ENCODE assay signal across 18 cellular contexts in genomic region chr3:164832216-164832615, GRCh38.
DNase-seq lines count a peak whose midpoint lies in the region; ATAC-seq and TF ChIP-seq lines count a peak whose summit lies in the region.
"Had no signal": no experiment of that assay in that cellular context is flagged by ENCODE, and none has a peak within 500 bp of the region (broad histone marks: within the 10 kb centered on the region; RNA-seq: fewer than 3 reads in every experiment).

No MANE protein-coding gene starts in this region.

- no peak overlapping the region for H2BK120ac ChIP-seq in neuronal stem cell (ENCODE audit: low read depth, low read length)

- H4K91ac ChIP-seq in neuronal stem cell (ENCODE audit: low read depth, low read length, poor library complexity) = no peak overlapping the region

- H3K9me3 Mint-ChIP-seq in GM23338 = no peaks in the 10 kb centered on the region

- DNase-seq in GM23338 (ENCODE audit: low spot score) = no peak
- peak; percentile 40 for DNase-seq in M059J (ENCODE audit: low read depth)
- peak; percentile 10 for DNase-seq in astrocyte of the spinal cord (ENCODE audit: low read depth, low spot score)
- no peak for DNase-seq in neuronal stem cell (ENCODE audit: low spot score)
- DNase-seq in NK-92 treated with Interleukin-12 subunit alpha and Interleukin-12 subunit beta, amount 100 ng/mL, for 24 hours (lab: John Stamatoyannopoulos, UW) = no peak
- DNase-seq in KBM-7 = no peak
- no peak for DNase-seq in cerebellar nuclear complex (lab: John Stamatoyannopoulos, UW)
- DNase-seq: Caco-2; CD4-positive, alpha-beta memory T cell; DMS 273 treated with DMSO at 0.1 percent for 48 hours; DMS79 treated with DMSO at 0.1 percent for 48 hours; NCI-H1092; NCI-H1436; NCI-H187 treated with DMSO at 0.1 percent for 48 hours; NCI-H2107; NCI-H2227 treated with DMSO at 0.1 percent for 48 hours; NCI-H510A had no signal

- H3K4me2 ChIP-seq in GM23338 (no peak overlapping the region), neuronal stem cell (ENCODE audit: insufficient read depth, low read length, poor library complexity, severe bottlenecking) (no peak overlapping the region)

- H3K36me3 ChIP-seq in GM23338 (ENCODE audit: insufficient read depth) (no peaks in the 10 kb centered on the region), neuronal stem cell (replicated peaks in 1 of 2; ENCODE audit: control insufficient read depth in 2 of 2, insufficient read depth in 2 of 2, low read length in 2 of 2) (no peaks in the 10 kb centered on the region)

- H3K79me2 ChIP-seq in GM23338 (replicated peaks; ENCODE audit: insufficient read depth) = no peaks in the 10 kb centered on the region

- in situ Hi-C loops in astrocyte of the spinal cord (cut with HindIII; ENCODE audit: low sequenced_read_pairs) = no loop called here
- in situ Hi-C loops in KBM-7 (cut with MboI; ENCODE audit: low pct_unique_long_range_greater_than_20kb, low sequenced_read_pairs) = no loop called here

- no peaks in the 10 kb centered on the region for H4K20me1 ChIP-seq in GM23338 (replicated peaks; ENCODE audit: insufficient read depth)

- no peaks in the 10 kb centered on the region for H3K27me3 Mint-ChIP-seq in GM23338 (ENCODE audit: insufficient read depth, low read depth, poor library complexity)
- H3K27me3 Mint-ChIP-seq: CD4-positive, alpha-beta memory T cell had no signal

- H3K18ac ChIP-seq in neuronal stem cell (ENCODE audit: low read length) = no peak overlapping the region

- H2BK12ac ChIP-seq in neuronal stem cell (ENCODE audit: low read length) = no peak overlapping the region

- no peaks in the 10 kb centered on the region for H3K27me3 ChIP-seq in GM23338 (ENCODE audit: insufficient read depth)
- H3K27me3 ChIP-seq in neuronal stem cell (ENCODE audit: control insufficient read depth in 3 of 3, insufficient read depth in 3 of 3, low read depth in 1 of 3, low read length in 3 of 3) = no peaks in the 10 kb centered on the region

- no peak overlapping the region for H3K9ac ChIP-seq in neuronal stem cell (ENCODE audit: low read depth, low read length, poor library complexity)

- H3K79me1 ChIP-seq in neuronal stem cell (ENCODE audit: low read depth, low read length) = no peaks in the 10 kb centered on the region

- H3K9me2 ChIP-seq in GM23338 (ENCODE audit: insufficient read depth) = no peaks in the 10 kb centered on the region

- no peak overlapping the region for H3K14ac ChIP-seq in neuronal stem cell (ENCODE audit: low read length)

- no peak overlapping the region for H2BK15ac ChIP-seq in neuronal stem cell (ENCODE audit: low read length)

- H3K4me3 ChIP-seq in GM23338 (no peak overlapping the region), astrocyte of the spinal cord (ENCODE audit: low read depth, low read length) (no peak overlapping the region), neuronal stem cell (ENCODE audit: low read length in 2 of 2) (no peak overlapping the region)

- no peak overlapping the region for H3K4me3 Mint-ChIP-seq in GM23338
- H3K4me3 Mint-ChIP-seq: CD4-positive, alpha-beta memory T cell had no signal

- no peaks in the 10 kb centered on the region for H3K4me1 Mint-ChIP-seq in GM23338
- H3K4me1 Mint-ChIP-seq: CD4-positive, alpha-beta memory T cell had no signal

- no peak for ATAC-seq in GM23338
- ATAC-seq: Panc1 had no signal

- WGBS in neuronal stem cell (ENCODE audit: extremely low coverage in 2 of 2, insufficient read length in 2 of 2, insufficient replicate concordance in 1 of 2), 2 donors = no CpG with 5 or more reads among the region's 5 CpGs

- peaks cover 0 to 2% of the 10 kb centered on the region in 2 donors for H3K9me3 ChIP-seq in neuronal stem cell (replicated peaks in 1 of 2; ENCODE audit: control insufficient read depth in 2 of 2, insufficient read depth in 1 of 2, low read depth in 1 of 2, low read length in 2 of 2)
- H3K9me3 ChIP-seq: Caco-2 had no signal

- no peaks in the 10 kb centered on the region for H3K36me3 Mint-ChIP-seq in GM23338 (ENCODE audit: low read depth)
- H3K36me3 Mint-ChIP-seq: CD4-positive, alpha-beta memory T cell had no signal

- no peak overlapping the region for H3K4ac ChIP-seq in neuronal stem cell (ENCODE audit: low read length)

- H4K8ac ChIP-seq in neuronal stem cell (ENCODE audit: low read depth, low read length) = no peak overlapping the region

- H2AFZ ChIP-seq in GM23338 = peak overlapping the region; percentile 23; the same call in 1 of the 2 replicates
- peak overlapping the region; percentile 77 for H2AFZ ChIP-seq in neuronal stem cell (ENCODE audit: low read length)

- H2BK5ac ChIP-seq in neuronal stem cell (ENCODE audit: low read length) = no peak overlapping the region

- H2AK5ac ChIP-seq in neuronal stem cell (ENCODE audit: low read depth, low read length) = no peak overlapping the region

- H3K27ac Mint-ChIP-seq in GM23338 = no peak overlapping the region

- no peak overlapping the region for H3K23ac ChIP-seq in neuronal stem cell (ENCODE audit: low read depth, low read length, poor library complexity)

- H3K27ac ChIP-seq in GM23338 (ENCODE audit: low read depth) = no peak overlapping the region
- no peak overlapping the region for H3K27ac ChIP-seq in neuronal stem cell (replicated peaks; ENCODE audit: low read length)

- H3K4me1 ChIP-seq in GM23338 (ENCODE audit: insufficient read depth) (no peaks in the 10 kb centered on the region), neuronal stem cell (ENCODE audit: control insufficient read depth in 2 of 2, insufficient read depth in 1 of 2, low read depth in 1 of 2, low read length in 2 of 2) (peaks cover 0 to 10% of the 10 kb centered on the region in 2 donors)
- H3K4me1 ChIP-seq: Caco-2 had no signal

- no peak for TF ChIP-seq CTCF in GM23338 (conservative IDR thresholded peaks at IDR 0.05; ENCODE audit: low read depth in 2 of 2)
- TF ChIP-seq CTCF in astrocyte of the spinal cord (IDR thresholded peaks at IDR 0.05; ENCODE audit: low read depth, low read length) = no peak

- H3F3A ChIP-seq in GM23338 (replicated peaks; ENCODE audit: low read depth) = no peaks in the 10 kb centered on the region

TF ChIP-seq in GM23338, 12 proteins besides CTCF, POLR2A, EP300 and RAD21 (continues in another document):
- TF ChIP-seq JUNB (IDR thresholded peaks at IDR 0.05; ENCODE audit: unreplicated experiment) (no peak), ETS1 (IDR thresholded peaks at IDR 0.05) (no peak), STAT1 (IDR thresholded peaks at IDR 0.05; ENCODE audit: unreplicated experiment) (no peak), ZNF114 (CRISPR knock-in tag; IDR thresholded peaks at IDR 0.05) (no peak)

Comparison
In these comparisons a context has a peak if more than half of its experiments do, and no peak if none do; other contexts are left out.
1. DNase-seq: peak in M059J (single experiment) and astrocyte of the spinal cord (single experiment); none in GM23338 (single experiment), neuronal stem cell (single experiment), NK-92 treated with Interleukin-12 subunit alpha and Interleukin-12 subunit beta, amount 100 ng/mL, for 24 hours (single experiment), KBM-7 (single experiment) and cerebellar nuclear complex (0 of 2).